Comparison of ENCODE assay signal across 20 cellular contexts in the genomic region with DNA sequence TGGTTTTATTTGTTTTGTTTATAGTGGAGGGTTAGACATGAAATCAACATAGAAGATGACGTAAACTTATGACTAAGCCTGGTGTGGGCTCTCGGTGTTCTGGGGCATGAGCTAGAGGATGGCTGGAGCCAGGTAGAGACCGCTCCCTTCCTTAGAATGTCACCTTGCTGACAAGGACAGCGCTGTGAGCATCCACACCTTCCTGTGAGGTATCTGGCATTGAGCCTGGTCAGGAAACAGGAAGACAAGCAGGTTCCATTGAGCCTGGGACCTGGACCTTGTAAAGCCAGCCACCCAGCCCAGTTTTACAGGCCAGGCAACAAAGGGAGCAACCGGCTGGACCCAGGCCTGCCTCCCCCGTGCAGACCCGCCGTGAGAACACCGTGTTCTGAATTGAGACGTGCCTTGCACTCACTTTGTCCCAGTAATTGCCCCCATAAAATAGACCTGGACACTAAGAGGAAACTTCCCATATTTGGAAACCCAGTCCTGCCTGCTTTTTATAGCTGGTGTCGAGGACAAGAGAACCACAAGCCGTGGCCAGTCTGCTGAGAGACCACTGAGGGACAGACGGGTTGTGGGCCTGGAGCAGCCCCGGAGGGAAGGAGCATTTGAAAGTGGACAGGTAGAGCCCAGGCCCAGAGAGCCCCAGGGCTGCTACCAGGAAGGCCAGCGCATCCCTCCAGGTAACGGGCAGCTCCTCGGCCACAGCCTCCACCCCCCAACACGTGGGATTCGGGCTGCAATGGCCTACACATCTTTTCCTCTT.
DNase-seq lines count a peak whose midpoint lies in the region; ATAC-seq, FAIRE-seq and TF ChIP-seq lines count a peak whose summit lies in the region.
"Had no signal": no experiment of that assay in that cellular context is flagged by ENCODE, and none has a peak within 500 bp of the region (broad histone marks: within the 10 kb centered on the region; RNA-seq: fewer than 3 reads in every experiment).

No MANE protein-coding gene starts in this region.

- intact Hi-C loops in Right ventricle myocardium inferior (cut with DNase I): no loop called here

- 49 to 69% (median 55%) methylated on average over 19 of the region's 19 CpGs for WGBS in small intestine, 3 donors

- H3K36me3 ChIP-seq in small intestine (ENCODE audit: control insufficient read depth in 2 of 2, insufficient read depth in 2 of 2, low read length in 2 of 2): no peaks in the 10 kb centered on the region
- H3K36me3 ChIP-seq: brain microvascular endothelial cell, thoracic aorta had no signal

- H3K4me3 Mint-ChIP-seq in activated T-helper 17 cell treated with anti-CD3 and anti-CD28 coated beads, Interleukin-2, amount 50 U/mL, for 72 hours: no peak overlapping the region
- H3K4me3 Mint-ChIP-seq: HFFc6, immature natural killer cell had no signal

- H3K27me3 Mint-ChIP-seq in activated T-helper 17 cell treated with anti-CD3 and anti-CD28 coated beads, Interleukin-2, amount 50 U/mL, for 72 hours: no peaks in the 10 kb centered on the region

- DNase-seq in HT-29 (ENCODE audit: low spot score) (peak; percentile 79), left lobe of liver (ENCODE audit: low spot score) (peak; percentile 42), small intestine (peak; percentile 98), GF-D8 (lab: John Stamatoyannopoulos, UW) (no peak), NCI-H526 treated with DMSO at 0.1 percent for 48 hours (lab: John Stamatoyannopoulos, UW) (no peak), Right ventricle myocardium inferior (ENCODE audit: missing footprints) (no peak)
- DNase-seq: activated CD4-positive, alpha-beta T cell treated with anti-CD3 and anti-CD28 coated beads, Interleukin-2, amount 50 U/mL, for 4 hours; brain microvascular endothelial cell; head of caudate nucleus; HFFc6; immature natural killer cell; MM.1S; NCI-H1694 treated with DMSO at 0.1 percent for 48 hours; NCI-H226; RPMI8226; SW 1271 had no signal

- H3K9me3 ChIP-seq in small intestine (ENCODE audit: control insufficient read depth, low read depth): no peaks in the 10 kb centered on the region
- H3K9me3 ChIP-seq: thoracic aorta had no signal

- peaks cover 9% of the 10 kb centered on the region for H3K9me3 Mint-ChIP-seq in activated T-helper 17 cell treated with anti-CD3 and anti-CD28 coated beads, Interleukin-2, amount 50 U/mL, for 72 hours
- H3K9me3 Mint-ChIP-seq: immature natural killer cell had no signal

- H3K4me1 ChIP-seq in small intestine (ENCODE audit: control insufficient read depth in 2 of 2, insufficient read depth in 1 of 2, low read depth in 1 of 2, low read length in 1 of 2): peaks cover 3 to 23% of the 10 kb centered on the region in 2 donors

- TF ChIP-seq CTCF in VCaP (conservative IDR thresholded peaks at IDR 0.05): no peak

- H3K4me3 ChIP-seq in small intestine (ENCODE audit: low read depth in 1 of 2, low read length in 2 of 2): no peak overlapping the region
- H3K4me3 ChIP-seq: thoracic aorta had no signal

- peaks cover 7% of the 10 kb centered on the region for H3K4me1 Mint-ChIP-seq in activated T-helper 17 cell treated with anti-CD3 and anti-CD28 coated beads, Interleukin-2, amount 50 U/mL, for 72 hours

- no peaks in the 10 kb centered on the region for H3K36me3 Mint-ChIP-seq in activated T-helper 17 cell treated with anti-CD3 and anti-CD28 coated beads, Interleukin-2, amount 50 U/mL, for 72 hours (ENCODE audit: low read depth)
- H3K36me3 Mint-ChIP-seq: immature natural killer cell had no signal

- H3K27ac Mint-ChIP-seq in activated T-helper 17 cell treated with anti-CD3 and anti-CD28 coated beads, Interleukin-2, amount 50 U/mL, for 72 hours: no peak overlapping the region
- H3K27ac Mint-ChIP-seq: HFFc6, immature natural killer cell had no signal

- ATAC-seq in left lobe of liver: no peak
- no peak for ATAC-seq in Right ventricle myocardium inferior
- ATAC-seq in activated T-helper 17 cell treated with anti-CD3 and anti-CD28 coated beads, Interleukin-2, amount 50 U/mL, for 72 hours (replicated peaks): no peak
- ATAC-seq: activated naive CD4-positive, alpha-beta T cell treated with anti-CD3 and anti-CD28 coated beads, Interleukin-2, amount 50 U/mL, for 72 hours had no signal

- no peaks in the 10 kb centered on the region for H3K27me3 ChIP-seq in small intestine (ENCODE audit: control insufficient read depth in 2 of 2, insufficient read depth in 2 of 2, low read length in 2 of 2)

- peak overlapping the region; percentile 98 for H3K27ac ChIP-seq in VCaP
- H3K27ac ChIP-seq in small intestine (ENCODE audit: low read depth in 1 of 2, low read length in 1 of 2): peak overlapping the region; percentile 86 to 98
- H3K27ac ChIP-seq: brain microvascular endothelial cell, thoracic aorta had no signal

- no peak for FAIRE-seq in small intestine (lab: Jason Lieb, UNC)

Comparison
In these comparisons a context has a peak if more than half of its experiments do, and no peak if none do; other contexts are left out.
1. DNase-seq: peak in HT-29 (single experiment), left lobe of liver (single experiment) and small intestine (single experiment); none in GF-D8 (single experiment), NCI-H526 treated with DMSO at 0.1 percent for 48 hours (single experiment) and Right ventricle myocardium inferior (single experiment).